ENCODE assay signal across 11 cellular contexts in the genomic region with DNA sequence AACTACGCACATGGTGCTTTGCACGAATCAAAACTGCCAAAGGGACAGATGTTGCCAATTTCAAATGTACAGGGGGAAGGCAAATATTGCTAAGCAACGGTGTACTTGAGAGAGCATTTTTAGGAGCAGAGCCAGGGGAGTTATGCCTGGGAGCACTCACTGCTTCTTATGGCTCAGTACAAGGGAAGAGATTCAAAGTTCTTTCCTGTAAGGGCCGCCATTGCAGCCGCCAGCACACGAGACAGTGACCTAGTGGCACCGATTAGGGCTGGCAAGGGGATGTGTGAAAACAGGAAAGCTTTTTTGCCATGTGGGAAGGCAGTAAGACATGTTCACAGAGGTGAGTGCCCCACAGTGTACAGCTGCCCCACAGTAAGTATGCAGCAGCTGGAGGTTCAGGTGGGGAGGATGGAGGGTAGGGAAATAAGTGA.
DNase-seq lines count a peak whose midpoint lies in the region; ATAC-seq lines count a peak whose summit lies in the region.
"Had no signal": no experiment of that assay in that cellular context is flagged by ENCODE, and none has a peak within 500 bp of the region (broad histone marks: within the 10 kb centered on the region; RNA-seq: fewer than 3 reads in every experiment).

No MANE protein-coding gene starts in this region.

- peaks cover 74% of the 10 kb centered on the region for H3K4me1 ChIP-seq in BLaER1

- H3K27me3 ChIP-seq in BLaER1 (no peaks in the 10 kb centered on the region), layer of hippocampus (ENCODE audit: control insufficient read depth, insufficient read depth, low read length) (no peaks in the 10 kb centered on the region)
- H3K27me3 ChIP-seq: BLaER1 treated with 17β-estradiol and CSF1 and Interleukin-3, amounts not matched to agents 10 nM and 100 nM had no signal

- H3K4me3 ChIP-seq in BLaER1 = no peak overlapping the region
- peak overlapping the region; percentile 76 for H3K4me3 ChIP-seq in SK-N-MC
- H3K4me3 ChIP-seq: BLaER1 treated with 17β-estradiol and CSF1 and Interleukin-3, amounts not matched to agents 10 nM and 100 nM had no signal

- H3K9me3 ChIP-seq in BLaER1 (no peaks in the 10 kb centered on the region), SK-N-MC (ENCODE audit: low read depth, low read length) (no peaks in the 10 kb centered on the region)
- H3K9me3 ChIP-seq: BLaER1 treated with 17β-estradiol and CSF1 and Interleukin-3, amounts not matched to agents 10 nM and 100 nM had no signal

- H3K27ac ChIP-seq in BLaER1 (no peak overlapping the region), SK-N-MC (peak overlapping the region; percentile 87), layer of hippocampus (ENCODE audit: low read depth, low read length) (peak overlapping the region; percentile 22)
- H3K27ac ChIP-seq: BLaER1 treated with 17β-estradiol and CSF1 and Interleukin-3, amounts not matched to agents 10 nM and 100 nM had no signal

- peak overlapping the region; percentile 8; the same call in 1 of the 2 replicates for H3K4me2 ChIP-seq in BLaER1

- peaks cover 100% of the 10 kb centered on the region for H4K20me1 ChIP-seq in BLaER1

- DNase-seq in NCI-H1417 treated with DMSO at 0.1 percent for 48 hours (lab: John Stamatoyannopoulos, UW) (peak; percentile 71), SK-N-MC (ENCODE audit: low read depth, low spot score) (peak; percentile 83), cerebellar cortex (ENCODE audit: low spot score) (no peak)
- DNase-seq: mammary epithelial cell had no signal

- ATAC-seq in HG03565 (IDR thresholded peaks at IDR 0.05; ENCODE audit: unreplicated experiment) (no peak), HG02798 (IDR thresholded peaks at IDR 0.05; ENCODE audit: poor library complexity, unreplicated experiment) (no peak), GM19397 (IDR thresholded peaks at IDR 0.05; ENCODE audit: unreplicated experiment) (no peak)
- ATAC-seq: Panc1 had no signal

- H3K36me3 ChIP-seq in BLaER1 (peaks cover 59% of the 10 kb centered on the region), SK-N-MC (ENCODE audit: insufficient read depth, low read length) (peaks cover 7% of the 10 kb centered on the region; the same call in 1 of the 2 replicates)

- H3K9ac ChIP-seq in BLaER1 = no peak overlapping the region
- H3K9ac ChIP-seq in SK-N-MC (ENCODE audit: insufficient read length) = peak overlapping the region; percentile 54
- H3K9ac ChIP-seq: BLaER1 treated with 17β-estradiol and CSF1 and Interleukin-3, amounts not matched to agents 10 nM and 100 nM had no signal
